ENCODE assay signal across 30 cellular contexts in the genomic region with DNA sequence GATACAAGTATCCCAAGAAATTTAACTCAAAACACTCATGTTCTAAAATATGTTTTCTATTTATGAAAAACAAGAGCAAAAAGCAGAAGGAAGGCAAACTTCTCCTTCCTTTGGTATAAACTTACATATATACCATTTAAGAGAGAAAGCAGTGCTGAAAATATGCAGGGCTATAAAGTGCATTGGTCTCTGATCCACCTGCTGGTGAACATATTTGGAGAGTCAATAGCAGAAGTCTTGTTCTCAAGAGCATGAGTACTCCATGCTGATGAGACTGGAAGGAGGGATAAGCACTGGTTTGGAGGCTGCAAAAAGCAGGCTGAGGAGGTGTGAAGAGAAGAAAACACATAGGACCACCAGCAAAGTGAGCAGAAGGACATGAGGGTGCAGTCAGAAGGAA.
"Had no signal": no experiment of that assay in that cellular context is flagged by ENCODE, and none has a peak within 500 bp of the region (broad histone marks: within the 10 kb centered on the region; RNA-seq: fewer than 3 reads in every experiment).

No MANE protein-coding gene starts in this region.

- DNase-seq: activated B cell treated with CpG ODN at 0.5 μM for 24 hours; activated CD4-positive, alpha-beta T cell treated with anti-CD3 and anti-CD28 coated beads for 1 hour; activated CD4-positive, alpha-beta T cell treated with anti-CD3 and anti-CD28 coated beads, Interleukin-2, amount 10 ng/mL, durations not matched to agents 24 days and 14 days; activated CD4-positive, alpha-beta T cell treated with anti-CD3 and anti-CD28 coated beads, Interleukin-2, amount 50 U/mL, for 48 hours; activated CD8-positive, alpha-beta memory T cell treated with anti-CD3 and anti-CD28 coated beads, Interleukin-2, amount 10 ng/mL, durations not matched to agents 7 days and 5 days; activated gamma-delta T cell; activated naive CD4-positive, alpha-beta T cell treated with anti-CD3 and anti-CD28 coated beads for 36 hours; activated T-cell treated with anti-CD3 and anti-CD28 coated beads, Interleukin-2, amount 50 U/mL, for 48 hours; brain microvascular endothelial cell; cerebellar nuclear complex; KBM-7; MV-4-11; NCI-H1092 treated with DMSO at 0.1 percent for 48 hours; NCI-H1417 treated with DMSO at 0.1 percent for 48 hours; NCI-H1694; NCI-H2029; NCI-H2107; NCI-H2171 treated with DMSO at 0.1 percent for 48 hours; NCI-H345; NCI-H510A; NCI-H526 treated with DMSO at 0.1 percent for 48 hours; NCI-H82; OCI-M1; RPMI8226; SK-N-SH; T-helper 1 cell had no signal

- H3K4me3 ChIP-seq: cardiac muscle cell had no signal

- ATAC-seq: activated CD8-positive, alpha-beta memory T cell treated with anti-CD3 and anti-CD28 coated beads, Interleukin-2, amount 10 ng/mL, durations not matched to agents 7 days and 5 days; activated T-helper 17 cell treated with anti-CD3 and anti-CD28 coated beads, Interleukin-2, amount 50 U/mL, for 72 hours; Panc1; Right ventricle myocardium inferior had no signal

- H3K4me2 ChIP-seq: SK-N-SH had no signal

- H3K9me2 ChIP-seq: SK-N-SH had no signal

- H3K9ac ChIP-seq: SK-N-SH had no signal

- H3K9me3 ChIP-seq: SK-N-SH had no signal

- H3K27me3 ChIP-seq: brain microvascular endothelial cell, cardiac muscle cell had no signal

- H3K36me3 ChIP-seq: brain microvascular endothelial cell, cardiac muscle cell had no signal

- H3K27ac ChIP-seq: brain microvascular endothelial cell, cardiac muscle cell had no signal
